In genomic region chr6:43789447-43789846, GRCh38 we compare ENCODE assay signal across 28 cellular contexts. TPM values are rescaled to one million over a fixed set of nuclear protein-coding genes. Genes with fewer than 3 reads are reported as not detected.
DNase-seq lines count a peak whose midpoint lies in the region; ATAC-seq, FAIRE-seq and TF ChIP-seq lines count a peak whose summit lies in the region.
"Had no signal": no experiment of that assay in that cellular context is flagged by ENCODE, and none has a peak within 500 bp of the region (broad histone marks: within the 10 kb centered on the region; RNA-seq: fewer than 3 reads in every experiment).

No MANE protein-coding gene starts in this region.

- in situ Hi-C loops in mammary epithelial cell (cut with MboI; ENCODE audit: low sequenced_read_pairs in 2 of 2) = no loop called here

- no peak for ATAC-seq in gastroesophageal sphincter
- no peak for ATAC-seq in HG03442 (IDR thresholded peaks at IDR 0.05; ENCODE audit: unreplicated experiment)
- ATAC-seq: activated CD4-positive, alpha-beta T cell treated with anti-CD3 and anti-CD28 coated beads for 36 hours; activated CD8-positive, alpha-beta T cell treated with anti-CD3 and anti-CD28 coated beads, Interleukin-2, amount 10 ng/mL, durations not matched to agents 7 days and 5 days; natural killer cell treated with Interleukin-12 subunit alpha and Interleukin-12 subunit beta and Interleukin-15 and Interleukin-18, amount 100 ng/mL, for 72 hours; stimulated activated naive B cell treated with anti-CD40 and anti-IgM and Interleukin-4, amounts not matched to agents 10 μg/mL and 1 μg/mL and 100 μg/mL, for 72 hours had no signal

- TF ChIP-seq EP300 in gastroesophageal sphincter (IDR thresholded peaks at IDR 0.05) = no peak
- no peak for TF ChIP-seq EP300 in stomach (IDR thresholded peaks at IDR 0.05)

- H3K36me3 ChIP-seq in breast epithelium (no peaks in the 10 kb centered on the region), mammary epithelial cell (ENCODE audit: insufficient read depth, low read length) (peaks cover 13% of the 10 kb centered on the region), gastroesophageal sphincter (peaks cover 0 to 20% of the 10 kb centered on the region in 2 donors), stomach (peaks cover 13 to 23% (median 18%) of the 10 kb centered on the region in 4 donors)
- H3K36me3 ChIP-seq: ovary, uterus had no signal

- no TSS peak for BruUV-seq in mammary epithelial cell (replicated peaks; lab: Mats Ljungman, UMichigan)

- no peak for TF ChIP-seq POLR2A in breast epithelium (IDR thresholded peaks at IDR 0.05)
- TF ChIP-seq POLR2A in gastroesophageal sphincter (IDR thresholded peaks at IDR 0.05) = no peak
- no peak for TF ChIP-seq POLR2A in stomach (IDR thresholded peaks at IDR 0.05)

- H3K4me3 ChIP-seq in breast epithelium (no peak overlapping the region), mammary epithelial cell (replicated peaks in 1 of 3; ENCODE audit: insufficient read depth in 1 of 3, low read depth in 2 of 3, low read length in 3 of 3) (no peak overlapping the region), gastroesophageal sphincter (no peak overlapping the region), stomach (no peak overlapping the region)
- H3K4me3 ChIP-seq: ascending aorta, esophagus muscularis mucosa, mucosa of descending colon, ovary, uterus had no signal

- FAIRE-seq in GM19239 (lab: Jason Lieb, UNC) = no peak
- FAIRE-seq: islet of Langerhans had no signal

- 100% methylated on average over 2 of the region's 2 CpGs for WGBS in mammary epithelial cell (ENCODE audit: low coverage, missing lambda C conversion rate)
- WGBS in gastroesophageal sphincter (ENCODE audit: low coverage in 1 of 2), 2 donors = 17 to 92% methylated on average over 1 to 2 of the region's 2 CpGs
- WGBS in stomach, 5 donors = 73 to 86% (median 76%) methylated on average over 2 of the region's 2 CpGs

- intact Hi-C loops in breast epithelium (cut with DNase I; ENCODE audit: low total_unique reads) = no loop called here
- intact Hi-C loops in mammary epithelial cell (cut with micrococcal nuclease) = no loop called here
- intact Hi-C loops in stomach (cut with DNase I; ENCODE audit: low total_unique reads) = no loop called here

- H3K79me2 ChIP-seq in mammary epithelial cell (ENCODE audit: insufficient read depth, low read length) = peaks cover 7% of the 10 kb centered on the region

- H3K4me2 ChIP-seq in mammary epithelial cell (ENCODE audit: insufficient read depth, low read depth, low read length) = no peak overlapping the region
- H3K4me2 ChIP-seq: SK-N-SH had no signal

- CTCF ChIA-PET in mammary epithelial cell (lab: Charles Lee; ENCODE audit: low non-redundant PET) = interaction anchor here (0.6 kb wide), 1 partner anchor 898 kb away, joined by 21 read pairs; no protein-coding TSS in a partner anchor

- H3K9me3 ChIP-seq in breast epithelium (no peaks in the 10 kb centered on the region), mammary epithelial cell (replicated peaks; ENCODE audit: insufficient read depth, low read length) (no peaks in the 10 kb centered on the region), gastroesophageal sphincter (no peaks in the 10 kb centered on the region), stomach (no peaks in the 10 kb centered on the region)
- H3K9me3 ChIP-seq: ascending aorta, esophagus muscularis mucosa, mucosa of descending colon, ovary, SK-N-SH, uterus had no signal

- no peaks in the 10 kb centered on the region for H4K20me1 ChIP-seq in mammary epithelial cell (ENCODE audit: insufficient read depth, low read length)

- H3K4me1 ChIP-seq in breast epithelium (no peaks in the 10 kb centered on the region), mammary epithelial cell (ENCODE audit: insufficient read depth, low read length) (peaks cover 9% of the 10 kb centered on the region), gastroesophageal sphincter (no peaks in the 10 kb centered on the region), stomach (peaks cover 0 to 24% (median 0%) of the 10 kb centered on the region in 4 donors)
- H3K4me1 ChIP-seq: ascending aorta, uterus had no signal

- H3K27ac ChIP-seq in breast epithelium = peak overlapping the region; percentile 67 to 90
- no peak overlapping the region for H3K27ac ChIP-seq in mammary epithelial cell (ENCODE audit: insufficient read depth, low read depth, low read length)
- H3K27ac ChIP-seq in gastroesophageal sphincter = peak overlapping the region in 3 of 4 donors; percentile 60 to 70 (median 62)
- peak overlapping the region in 4 of 5 donors; percentile 25 to 68 (median 52) for H3K27ac ChIP-seq in stomach
- H3K27ac ChIP-seq: ovary had no signal

- no peaks in the 10 kb centered on the region for H3K27me3 ChIP-seq in breast epithelium
- no peaks in the 10 kb centered on the region for H3K27me3 ChIP-seq in mammary epithelial cell (ENCODE audit: insufficient read depth, low read length)
- no peaks in the 10 kb centered on the region for H3K27me3 ChIP-seq in gastroesophageal sphincter
- no peaks in the 10 kb centered on the region for H3K27me3 ChIP-seq in stomach
- H3K27me3 ChIP-seq: ascending aorta, esophagus muscularis mucosa, ovary, uterus had no signal

- no peak for TF ChIP-seq CTCF in breast epithelium (IDR thresholded peaks at IDR 0.05)
- no peak for TF ChIP-seq CTCF in mammary epithelial cell (conservative IDR thresholded peaks at IDR 0.05 in 1 of 2, IDR thresholded peaks at IDR 0.05 in 1 of 2; ENCODE audit: extremely low read depth in 1 of 2, insufficient read depth in 1 of 2, low read depth in 1 of 2, low read length in 2 of 2)
- TF ChIP-seq CTCF in gastroesophageal sphincter (IDR thresholded peaks at IDR 0.05) = no peak
- no peak for TF ChIP-seq CTCF in stomach (IDR thresholded peaks at IDR 0.05)

- no peak overlapping the region for H3K9ac ChIP-seq in mammary epithelial cell (ENCODE audit: insufficient read depth, low read length)
- H3K9ac ChIP-seq: SK-N-SH had no signal

- dilution Hi-C loops in mammary epithelial cell (cut with HindIII; ENCODE audit: low sequenced_read_pairs) = no loop called here

- DNase-seq in breast epithelium (ENCODE audit: low spot score in 2 of 2) = no peak
- no peak for DNase-seq in mammary epithelial cell
- DNase-seq in NCI-H524 (lab: John Stamatoyannopoulos, UW) = peak; percentile 36 to 86
- no peak for DNase-seq in stomach
- no peak for DNase-seq in GM19239 (ENCODE audit: insufficient read length, low spot score)
- DNase-seq in NCI-H1436 (lab: John Stamatoyannopoulos, UW) = no peak
- DNase-seq: activated CD4-positive, alpha-beta T cell treated with anti-CD3 and anti-CD28 coated beads for 36 hours; activated CD8-positive, alpha-beta T cell treated with anti-CD3 and anti-CD28 coated beads, Interleukin-2, amount 10 ng/mL, durations not matched to agents 7 days and 5 days; CD8-positive, alpha-beta memory T cell; central memory CD4-positive, alpha-beta T cell; endodermal cell; mucosa of descending colon; NCI-H1092 treated with DMSO at 0.1 percent for 48 hours; NCI-H1930; NCI-H345; NCI-H774; retina; SK-N-SH; stimulated activated CD4-positive, alpha-beta T cell treated with anti-CD3 and anti-CD28 coated beads, Interleukin-15, amount 100 ng/mL, for 24 hours; stimulated activated naive B cell treated with anti-CD40 and anti-IgM and Interleukin-4, amounts not matched to agents 10 μg/mL and 1 μg/mL and 100 μg/mL, for 72 hours had no signal

- no peak overlapping the region for H2AFZ ChIP-seq in mammary epithelial cell (ENCODE audit: low read depth, low read length)

RNA-seq across cellular contexts. Expression of gene VEGFA, which starts 19.4 kb away (rescaled TPM):
- total RNA-seq in breast epithelium (100 to 1,000 TPM; 123 to 230 (median 132) TPM), mammary epithelial cell (100 to 1,000 TPM; 161 to 313 TPM), gastroesophageal sphincter (10 to 100 TPM; 32.2 to 66.2 (median 40.1) TPM), stomach (100 to 1,000 TPM; 193 to 438 (median 352) TPM)
- polyA plus RNA-seq in mammary epithelial cell (196 TPM), stomach (10 to 100 TPM; 28.6 to 87.7 (median 31.5) TPM)
- polyA minus RNA-seq in mammary epithelial cell = 634 TPM
- polyA plus RNA-seq: CD8-positive, alpha-beta memory T cell had no signal

Comparison
In these comparisons a context has a peak if more than half of its experiments do, and no peak if none do; other contexts are left out.
1. DNase-seq: peak in NCI-H524 (2 of 2); none in breast epithelium (0 of 2), mammary epithelial cell (single experiment), stomach (single experiment), GM19239 (single experiment) and NCI-H1436 (single experiment).